8 cellular contexts compared by ENCODE assay signal in the genomic region with DNA sequence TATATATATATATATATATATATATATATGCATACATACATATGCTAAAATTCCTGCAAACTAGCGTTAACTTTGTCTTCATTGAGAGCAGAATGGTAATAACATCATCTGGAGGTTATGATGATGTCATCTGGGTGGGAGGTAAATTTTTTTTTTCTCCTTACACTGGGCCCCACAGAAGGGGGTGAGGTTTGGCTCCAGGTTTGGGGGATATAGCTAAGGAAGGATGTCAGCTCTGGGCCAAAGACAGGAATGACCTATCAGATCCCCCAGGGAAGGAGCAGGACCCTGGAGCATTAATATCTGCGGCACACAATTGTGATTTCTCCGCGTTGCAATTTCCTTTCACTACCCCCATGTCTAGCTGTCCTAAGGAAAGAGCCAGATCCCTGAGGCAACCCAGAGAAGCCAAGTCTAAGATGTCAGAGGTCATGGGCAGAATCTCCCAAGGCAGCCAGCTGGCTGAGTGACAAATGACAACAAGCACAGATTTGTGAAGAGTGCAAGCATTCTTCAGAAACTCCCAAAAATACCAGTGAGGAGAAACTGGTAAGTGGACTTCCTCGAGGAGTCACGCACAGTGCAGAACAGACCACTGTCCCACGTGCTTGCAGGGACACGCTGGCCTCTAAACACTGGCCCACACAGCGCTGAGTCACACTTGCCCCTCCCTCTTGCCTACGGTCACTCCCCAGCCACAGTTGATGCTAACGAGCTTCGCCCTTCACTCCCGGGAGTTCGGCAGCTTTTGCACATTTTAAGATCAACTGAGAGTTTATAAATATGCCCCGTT. TPM values are rescaled to one million over a fixed set of nuclear protein-coding genes. Genes with fewer than 3 reads are reported as not detected.
DNase-seq lines count a peak whose midpoint lies in the region; ATAC-seq, FAIRE-seq and TF ChIP-seq lines count a peak whose summit lies in the region.

No MANE protein-coding gene starts in this region.

- dilution Hi-C loops in mammary epithelial cell (cut with HindIII; ENCODE audit: low sequenced_read_pairs) = no loop called here

- peaks cover 7% of the 10 kb centered on the region for H3K36me3 Mint-ChIP-seq in stimulated activated effector memory CD8-positive, alpha-beta T cell treated with anti-CD3 and anti-CD28 coated beads, Interleukin-12 subunit alpha, Interleukin-12 subunit beta, amount 100 ng/mL, for 72 hours
- no peaks in the 10 kb centered on the region for H3K36me3 Mint-ChIP-seq in CD4-positive, alpha-beta memory T cell

- peak overlapping the region; percentile 67 for H3K4me2 ChIP-seq in mammary epithelial cell (ENCODE audit: insufficient read depth, low read depth, low read length)

- no peaks in the 10 kb centered on the region for H3K9me3 Mint-ChIP-seq in stimulated activated effector memory CD8-positive, alpha-beta T cell treated with anti-CD3 and anti-CD28 coated beads, Interleukin-12 subunit alpha, Interleukin-12 subunit beta, amount 100 ng/mL, for 72 hours
- H3K9me3 Mint-ChIP-seq in CD4-positive, alpha-beta memory T cell = no peaks in the 10 kb centered on the region

- peak; percentile 23 for ATAC-seq in stimulated activated effector memory CD8-positive, alpha-beta T cell treated with anti-CD3 and anti-CD28 coated beads, Interleukin-12 subunit alpha, Interleukin-12 subunit beta, amount 100 ng/mL, for 72 hours
- ATAC-seq in GM18502 (IDR thresholded peaks at IDR 0.05; ENCODE audit: poor library complexity, unreplicated experiment) (no peak), GM21390 (IDR thresholded peaks at IDR 0.05; ENCODE audit: unreplicated experiment) (no peak)

- POLR2A ChIA-PET in CD4-positive, alpha-beta memory T cell (lab: Charles Lee; ENCODE audit: partially characterized antibody) = interaction anchor here (0.6 to 8.4 kb wide), 5 partner anchors 10 to 35 kb away, joined by 3 to 237 read pairs (median 12); a partner anchor contains a TSS

- no peaks in the 10 kb centered on the region for H3K79me2 ChIP-seq in mammary epithelial cell (ENCODE audit: insufficient read depth, low read length)

- DNase-seq in CD1c-positive myeloid dendritic cell (ENCODE audit: extremely low spot score) (peak; percentile 96), NCI-H2227 (lab: John Stamatoyannopoulos, UW; ENCODE audit: unreplicated experiment) (peak; percentile 45), mammary epithelial cell (peak; percentile 90), kidney (peak; percentile 96)
- no peak for DNase-seq in stimulated activated effector memory CD8-positive, alpha-beta T cell treated with anti-CD3 and anti-CD28 coated beads, Interleukin-12 subunit alpha, Interleukin-12 subunit beta, amount 100 ng/mL, for 72 hours (ENCODE audit: low spot score in 2 of 2)
- DNase-seq in CD4-positive, alpha-beta memory T cell = no peak

- peaks cover 21% of the 10 kb centered on the region for H3K4me1 Mint-ChIP-seq in stimulated activated effector memory CD8-positive, alpha-beta T cell treated with anti-CD3 and anti-CD28 coated beads, Interleukin-12 subunit alpha, Interleukin-12 subunit beta, amount 100 ng/mL, for 72 hours
- H3K4me1 Mint-ChIP-seq in CD4-positive, alpha-beta memory T cell = peaks cover 6 to 11% (median 7%) of the 10 kb centered on the region in 4 donors

- no peaks in the 10 kb centered on the region for H4K20me1 ChIP-seq in mammary epithelial cell (ENCODE audit: insufficient read depth, low read length)

- no peaks in the 10 kb centered on the region for H3K27me3 ChIP-seq in mammary epithelial cell (ENCODE audit: insufficient read depth, low read length)
- H3K27me3 ChIP-seq in CD4-positive, alpha-beta memory T cell (ENCODE audit: insufficient read depth, low read length) = no peaks in the 10 kb centered on the region

- peak overlapping the region; percentile 68 for H2AFZ ChIP-seq in mammary epithelial cell (ENCODE audit: low read depth, low read length)

- peaks cover 20% of the 10 kb centered on the region for H3K4me1 ChIP-seq in mammary epithelial cell (ENCODE audit: insufficient read depth, low read length)
- H3K4me1 ChIP-seq in kidney (ENCODE audit: control insufficient read depth in 1 of 2, insufficient read depth in 1 of 2, low read depth in 1 of 2, low read length in 2 of 2) = peaks cover 8 to 14% of the 10 kb centered on the region in 2 donors
- H3K4me1 ChIP-seq in CD4-positive, alpha-beta memory T cell (ENCODE audit: insufficient read depth, low read length) = peaks cover 11% of the 10 kb centered on the region

- H3K9me3 ChIP-seq in mammary epithelial cell (replicated peaks; ENCODE audit: insufficient read depth, low read length) (no peaks in the 10 kb centered on the region), kidney (ENCODE audit: control insufficient read depth in 1 of 2, low read length in 2 of 2) (no peaks in the 10 kb centered on the region)
- no peaks in the 10 kb centered on the region for H3K9me3 ChIP-seq in CD4-positive, alpha-beta memory T cell (ENCODE audit: control insufficient read depth in 1 of 2, low read length in 2 of 2)

- H3K4me3 ChIP-seq in mammary epithelial cell (replicated peaks in 1 of 3; ENCODE audit: insufficient read depth in 1 of 3, low read depth in 2 of 3, low read length in 3 of 3) = no peak overlapping the region
- H3K4me3 ChIP-seq in kidney (ENCODE audit: low read length in 2 of 2) = peak overlapping the region; percentile 15 to 20
- no peak overlapping the region for H3K4me3 ChIP-seq in CD4-positive, alpha-beta memory T cell (ENCODE audit: low read length in 2 of 2)

- intact Hi-C loops in mammary epithelial cell (cut with micrococcal nuclease) (loop anchor here (5.0 to 10.0 kb wide), 3 partner anchors 280 to 870 kb away; a partner anchor contains a TSS), kidney (cut with DNase I) (no loop called here)
- intact Hi-C loops in CD4-positive, alpha-beta memory T cell (cut with micrococcal nuclease) = loop anchor here (5.0 kb wide), 1 partner anchor 337 kb away; a partner anchor contains a TSS

- H3K27ac ChIP-seq in mammary epithelial cell (ENCODE audit: insufficient read depth, low read depth, low read length) (peak overlapping the region; percentile 68), kidney (ENCODE audit: low read depth in 2 of 2, low read length in 2 of 2) (peak overlapping the region; percentile 56)
- H3K27ac ChIP-seq in CD4-positive, alpha-beta memory T cell (ENCODE audit: low read depth, low read length) = no peak overlapping the region

- in situ Hi-C loops in mammary epithelial cell (cut with MboI; ENCODE audit: low sequenced_read_pairs in 2 of 2) = no loop called here

- FAIRE-seq in kidney (lab: Jason Lieb, UNC) = no peak

- CTCF ChIA-PET in mammary epithelial cell (lab: Charles Lee; ENCODE audit: low non-redundant PET) = interaction anchor here (0.5 to 0.9 kb wide), 2 partner anchors 36 to 1521 kb away, joined by 6 to 27 read pairs; a partner anchor contains a TSS
- CTCF ChIA-PET in CD4-positive, alpha-beta memory T cell (lab: Charles Lee; ENCODE audit: partially characterized antibody) = interaction anchor here (0.9 to 30.2 kb wide), 3 partner anchors 13 to 51 kb away, joined by 3 to 898 read pairs (median 78); a partner anchor contains a TSS

- no peak for TF ChIP-seq CTCF in mammary epithelial cell (conservative IDR thresholded peaks at IDR 0.05 in 1 of 2, IDR thresholded peaks at IDR 0.05 in 1 of 2; ENCODE audit: extremely low read depth in 1 of 2, insufficient read depth in 1 of 2, low read depth in 1 of 2, low read length in 2 of 2)
- no peak for TF ChIP-seq CTCF in kidney (IDR thresholded peaks at IDR 0.05; ENCODE audit: borderline replicate concordance, extremely low read depth, insufficient read depth)

- no peak overlapping the region for H3K4me3 Mint-ChIP-seq in stimulated activated effector memory CD8-positive, alpha-beta T cell treated with anti-CD3 and anti-CD28 coated beads, Interleukin-12 subunit alpha, Interleukin-12 subunit beta, amount 100 ng/mL, for 72 hours
- H3K4me3 Mint-ChIP-seq in CD4-positive, alpha-beta memory T cell = no peak overlapping the region

- no TSS peak for BruUV-seq in mammary epithelial cell (replicated peaks; lab: Mats Ljungman, UMichigan)

- H3K9ac ChIP-seq in mammary epithelial cell (ENCODE audit: insufficient read depth, low read length) (peak overlapping the region; percentile 35), kidney (ENCODE audit: low read length in 2 of 2) (peak overlapping the region in 1 of 2 donors; percentile 9)

- H3K27me3 Mint-ChIP-seq in CD4-positive, alpha-beta memory T cell = no peaks in the 10 kb centered on the region

- WGBS in mammary epithelial cell (ENCODE audit: low coverage, missing lambda C conversion rate) = 3% methylated on average over 14 of the region's 15 CpGs

- H3K27ac Mint-ChIP-seq in stimulated activated effector memory CD8-positive, alpha-beta T cell treated with anti-CD3 and anti-CD28 coated beads, Interleukin-12 subunit alpha, Interleukin-12 subunit beta, amount 100 ng/mL, for 72 hours = no peak overlapping the region
- peak overlapping the region in 1 of 7 donors; percentile 4 for H3K27ac Mint-ChIP-seq in CD4-positive, alpha-beta memory T cell

- no peaks in the 10 kb centered on the region for H3K36me3 ChIP-seq in mammary epithelial cell (ENCODE audit: insufficient read depth, low read length)
- H3K36me3 ChIP-seq in kidney (ENCODE audit: control insufficient read depth in 1 of 2, insufficient read depth in 2 of 2, low read length in 2 of 2) = no peaks in the 10 kb centered on the region
- H3K36me3 ChIP-seq in CD4-positive, alpha-beta memory T cell (ENCODE audit: insufficient read depth, low read length) = no peaks in the 10 kb centered on the region

RNA-seq across cellular contexts. Expression of a gene that starts 9.9 kb away (rescaled TPM):
- total RNA-seq in mammary epithelial cell = 1,000 to 10,000 TPM; 1,187 to 2,186 TPM
- polyA plus RNA-seq in mammary epithelial cell = 3,278 TPM
- polyA minus RNA-seq in mammary epithelial cell = 2,197 TPM
- total RNA-seq in kidney = 1,132 TPM
- polyA plus RNA-seq in kidney (ENCODE audit: insufficient read depth, low read depth, low replicate concordance) = 952 TPM
- total RNA-seq in CD4-positive, alpha-beta memory T cell = 100 to 1,000 TPM; 858 to 878 TPM
- 1,000 to 10,000 TPM in 1 of 2 donors, 100 to 1,000 TPM in 1; 853 to 1,668 TPM for polyA plus RNA-seq in CD4-positive, alpha-beta memory T cell

RNA-seq across cellular contexts. Expression of a gene that starts 40.8 kb away (rescaled TPM):
- total RNA-seq in mammary epithelial cell (10 to 100 TPM; 44.8 to 60.9 TPM), kidney (13.2 TPM)
- polyA plus RNA-seq in mammary epithelial cell (122 TPM), kidney (ENCODE audit: insufficient read depth, low read depth, low replicate concordance) (12.3 TPM)
- polyA minus RNA-seq in mammary epithelial cell = 117 TPM
- 1 to 10 TPM; 2.2 to 2.6 TPM for total RNA-seq in CD4-positive, alpha-beta memory T cell
- 1 to 10 TPM; 1.5 to 1.6 TPM for polyA plus RNA-seq in CD4-positive, alpha-beta memory T cell

Comparison
In these comparisons a context has a peak if more than half of its experiments do, and no peak if none do; other contexts are left out.
1. DNase-seq: peak in CD1c-positive myeloid dendritic cell (single experiment), NCI-H2227 (single experiment), mammary epithelial cell (single experiment) and kidney (single experiment); none in stimulated activated effector memory CD8-positive, alpha-beta T cell treated with anti-CD3 and anti-CD28 coated beads, Interleukin-12 subunit alpha, Interleukin-12 subunit beta, amount 100 ng/mL, for 72 hours (0 of 2) and CD4-positive, alpha-beta memory T cell (0 of 5).
2. H3K4me3 ChIP-seq: peak in kidney (2 of 2); none in mammary epithelial cell (0 of 3) and CD4-positive, alpha-beta memory T cell (0 of 2).